8 cellular contexts compared by ENCODE assay signal in the genomic region with DNA sequence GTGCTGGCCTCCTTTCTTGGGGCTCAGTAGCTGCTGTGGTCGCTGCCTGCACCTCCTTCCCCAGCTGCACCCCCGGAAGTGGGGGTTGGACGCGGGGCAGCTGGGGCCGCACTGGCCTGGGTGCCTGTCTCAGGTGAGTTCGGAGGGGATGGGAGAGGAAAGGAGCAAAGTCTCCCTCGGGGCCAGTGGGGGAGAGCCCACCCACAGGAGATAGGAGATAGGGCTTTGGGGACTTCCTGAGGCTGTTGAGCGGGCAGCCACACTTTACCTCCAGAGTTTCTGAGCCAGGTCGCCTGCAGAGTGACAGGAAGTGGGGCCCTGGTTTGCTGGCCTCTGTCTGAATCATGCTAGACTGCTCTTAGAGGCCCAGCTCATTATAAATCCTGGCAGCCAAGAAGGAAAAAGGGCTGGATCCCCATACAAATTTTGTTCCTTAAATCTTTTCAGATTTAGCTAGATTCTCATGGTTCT. TPM values are rescaled to one million over a fixed set of nuclear protein-coding genes. Genes with fewer than 3 reads are reported as not detected.
DNase-seq lines count a peak whose midpoint lies in the region; ATAC-seq, FAIRE-seq and TF ChIP-seq lines count a peak whose summit lies in the region.

No MANE protein-coding gene starts in this region.

- H3K4me2 ChIP-seq in trophoblast cell (ENCODE audit: low read length) = no peak overlapping the region

- H3K14ac ChIP-seq in trophoblast cell (ENCODE audit: low read length) = peak overlapping the region; percentile 64

- peak overlapping the region; percentile 61 for H4K91ac ChIP-seq in trophoblast cell (ENCODE audit: low read depth, low read length)

- H3K9me3 ChIP-seq in KOPT-K1 (ENCODE audit: insufficient read depth, low read length, poor library complexity, severe bottlenecking) (no peaks in the 10 kb centered on the region), trophoblast cell (ENCODE audit: insufficient read depth, low read depth, low read length) (peaks cover 1% of the 10 kb centered on the region)

- H2BK5ac ChIP-seq in trophoblast cell (ENCODE audit: low read depth, low read length, poor library complexity) = no peak overlapping the region

- H3K27me3 Mint-ChIP-seq in activated T-helper 1 cell treated with anti-CD3 and anti-CD28 coated beads, Interleukin-12 subunit alpha, Interleukin-12 subunit beta, Interleukin-2, Interleukin-4 antibody, amounts not matched to agents 30 ng/mL and 10 ng/mL and 1 ng/mL, durations not matched to agents 14 hours and 24 hours and 36 hours (ENCODE audit: insufficient read depth) = no peaks in the 10 kb centered on the region

- DNase-seq in GM12891 (ENCODE audit: insufficient read length, low spot score) (no peak), trophoblast cell (no peak), HEK293T (ENCODE audit: extremely low spot score) (no peak), NCI-H2029 (lab: John Stamatoyannopoulos, UW) (no peak), NCI-H1105 (lab: John Stamatoyannopoulos, UW) (no peak)
- DNase-seq in activated T-helper 1 cell treated with anti-CD3 and anti-CD28 coated beads, Interleukin-12 subunit alpha, Interleukin-12 subunit beta, Interleukin-2, Interleukin-4 antibody, amounts not matched to agents 30 ng/mL and 10 ng/mL and 1 ng/mL, durations not matched to agents 14 hours and 24 hours and 36 hours (ENCODE audit: low spot score) = peak; percentile 36

- H3K9ac ChIP-seq in trophoblast cell (ENCODE audit: low read length) = no peak overlapping the region

- H2BK12ac ChIP-seq in trophoblast cell (ENCODE audit: low read length) = peak overlapping the region; percentile 62

- no peaks in the 10 kb centered on the region for H3K27me3 ChIP-seq in trophoblast cell (ENCODE audit: insufficient read depth, low read length)

- peak overlapping the region; percentile 40 for H2AK5ac ChIP-seq in trophoblast cell (ENCODE audit: low read length)

- POLR2A ChIA-PET in HEK293T (lab: Yijun Ruan, JAX) = no interaction called here

- peaks cover 11 to 12% of the 10 kb centered on the region in 2 experiments for H3K4me1 ChIP-seq in trophoblast cell (ENCODE audit: control insufficient read depth in 1 of 2, insufficient read depth in 2 of 2, low read length in 2 of 2)

- peaks cover 2% of the 10 kb centered on the region for H3K79me2 ChIP-seq in trophoblast cell (ENCODE audit: control insufficient read depth, insufficient read depth, low read length, poor library complexity)

- CTCF ChIA-PET in HEK293T (lab: Yijun Ruan, JAX) = no interaction called here

- peak overlapping the region; percentile 57 for H2BK120ac ChIP-seq in trophoblast cell (ENCODE audit: insufficient read depth, low read length, poor library complexity)

- peaks cover 81% of the 10 kb centered on the region for H3K4me1 Mint-ChIP-seq in activated T-helper 1 cell treated with anti-CD3 and anti-CD28 coated beads, Interleukin-12 subunit alpha, Interleukin-12 subunit beta, Interleukin-2, Interleukin-4 antibody, amounts not matched to agents 30 ng/mL and 10 ng/mL and 1 ng/mL, durations not matched to agents 14 hours and 24 hours and 36 hours (ENCODE audit: low read depth)

- H2AFZ ChIP-seq in trophoblast cell (ENCODE audit: insufficient read depth, low read length, poor library complexity) = peak overlapping the region; percentile 60

- H3K36me3 Mint-ChIP-seq in activated T-helper 1 cell treated with anti-CD3 and anti-CD28 coated beads, Interleukin-12 subunit alpha, Interleukin-12 subunit beta, Interleukin-2, Interleukin-4 antibody, amounts not matched to agents 30 ng/mL and 10 ng/mL and 1 ng/mL, durations not matched to agents 14 hours and 24 hours and 36 hours (ENCODE audit: low read depth) = peaks cover 39% of the 10 kb centered on the region

- WGBS in trophoblast cell (ENCODE audit: extremely low coverage, insufficient coverage, insufficient read length) = no CpG with 5 or more reads among the region's 9 CpGs

- H3K18ac ChIP-seq in trophoblast cell (ENCODE audit: low read length) = peak overlapping the region; percentile 91

- TF ChIP-seq POLR2A in GM12891 (IDR thresholded peaks at IDR 0.05; ENCODE audit: low read depth, low read length) = peak; percentile 63

- peak overlapping the region; percentile 83 for H3K27ac ChIP-seq in KOPT-K1 (ENCODE audit: low read depth, low read length, poor library complexity, severe bottlenecking)
- no peak overlapping the region for H3K27ac ChIP-seq in trophoblast cell (ENCODE audit: low read depth, low read length)

- ATAC-seq in GM21717 (IDR thresholded peaks at IDR 0.05; ENCODE audit: unreplicated experiment) = peak; percentile 61

- FAIRE-seq in GM12891 (lab: Jason Lieb, UNC) = peak; percentile 93

- H3K36me3 ChIP-seq in KOPT-K1 (ENCODE audit: insufficient read depth, low read length) (no peaks in the 10 kb centered on the region), trophoblast cell (ENCODE audit: control insufficient read depth in 1 of 2, insufficient read depth in 2 of 2, low read length in 2 of 2) (no peaks in the 10 kb centered on the region)

- H3K23ac ChIP-seq in trophoblast cell (ENCODE audit: low read length) = no peak overlapping the region

- no peaks in the 10 kb centered on the region for H3K9me3 Mint-ChIP-seq in activated T-helper 1 cell treated with anti-CD3 and anti-CD28 coated beads, Interleukin-12 subunit alpha, Interleukin-12 subunit beta, Interleukin-2, Interleukin-4 antibody, amounts not matched to agents 30 ng/mL and 10 ng/mL and 1 ng/mL, durations not matched to agents 14 hours and 24 hours and 36 hours

- H3K4me3 ChIP-seq in trophoblast cell (ENCODE audit: low read depth, low read length) = no peak overlapping the region

- peak overlapping the region; percentile 94 for H3K27ac Mint-ChIP-seq in activated T-helper 1 cell treated with anti-CD3 and anti-CD28 coated beads, Interleukin-12 subunit alpha, Interleukin-12 subunit beta, Interleukin-2, Interleukin-4 antibody, amounts not matched to agents 30 ng/mL and 10 ng/mL and 1 ng/mL, durations not matched to agents 14 hours and 24 hours and 36 hours

- H3K79me1 ChIP-seq in trophoblast cell (ENCODE audit: low read length) = peaks cover 4% of the 10 kb centered on the region

- H3K4me3 Mint-ChIP-seq in activated T-helper 1 cell treated with anti-CD3 and anti-CD28 coated beads, Interleukin-12 subunit alpha, Interleukin-12 subunit beta, Interleukin-2, Interleukin-4 antibody, amounts not matched to agents 30 ng/mL and 10 ng/mL and 1 ng/mL, durations not matched to agents 14 hours and 24 hours and 36 hours = peak overlapping the region; percentile 79

- peak overlapping the region; percentile 48 for H3K4ac ChIP-seq in trophoblast cell (ENCODE audit: low read depth, low read length)

- H4K8ac ChIP-seq in trophoblast cell (ENCODE audit: low read depth, low read length) = peak overlapping the region; percentile 66

- intact Hi-C loops in activated T-helper 1 cell treated with anti-CD3 and anti-CD28 coated beads, Interleukin-12 subunit alpha, Interleukin-12 subunit beta, Interleukin-2, Interleukin-4 antibody, amounts not matched to agents 30 ng/mL and 10 ng/mL and 1 ng/mL, durations not matched to agents 14 hours and 24 hours and 36 hours (cut with micrococcal nuclease) = loop anchor here (1.0 kb wide), 3 partner anchors 8 to 18 kb away; a partner anchor contains a TSS

- peak overlapping the region; percentile 64 for H4K12ac ChIP-seq in trophoblast cell (ENCODE audit: low read depth, low read length)

TF ChIP-seq in GM12891, 5 proteins besides CTCF, POLR2A, EP300 and RAD21:
- TF ChIP-seq POLR2AphosphoS5 (IDR thresholded peaks at IDR 0.05; ENCODE audit: low read depth, low read length) (no peak), TAF1 (IDR thresholded peaks at IDR 0.05; ENCODE audit: low read depth, low read length) (no peak), SPI1 (IDR thresholded peaks at IDR 0.05; ENCODE audit: low read depth, low read length) (peak; percentile 56), POU2F2 (IDR thresholded peaks at IDR 0.05; ENCODE audit: low read depth, low read length) (peak; percentile 45; the same call in 1 of the 2 replicates), PAX5 (IDR thresholded peaks at IDR 0.05; ENCODE audit: insufficient read depth, low read length, severe bottlenecking) (no peak)
TF ChIP-seq in GM12891: peak in this region for 2.

TF ChIP-seq in HEK293T, 16 proteins besides CTCF, POLR2A, EP300 and RAD21:
- TF ChIP-seq FOXK2 (IDR thresholded peaks at IDR 0.05) (no peak), L3MBTL2 (conservative IDR thresholded peaks at IDR 0.05) (no peak), FOXA1 (IDR thresholded peaks at IDR 0.05) (no peak), CTBP1 (IDR thresholded peaks at IDR 0.05; ENCODE audit: borderline replicate concordance) (no peak), SUZ12 (IDR thresholded peaks at IDR 0.05) (no peak), BHLHE40 (IDR thresholded peaks at IDR 0.05; ENCODE audit: borderline replicate concordance) (no peak), SP1 (IDR thresholded peaks at IDR 0.05) (no peak)
- TF ChIP-seq, protein P1, sequence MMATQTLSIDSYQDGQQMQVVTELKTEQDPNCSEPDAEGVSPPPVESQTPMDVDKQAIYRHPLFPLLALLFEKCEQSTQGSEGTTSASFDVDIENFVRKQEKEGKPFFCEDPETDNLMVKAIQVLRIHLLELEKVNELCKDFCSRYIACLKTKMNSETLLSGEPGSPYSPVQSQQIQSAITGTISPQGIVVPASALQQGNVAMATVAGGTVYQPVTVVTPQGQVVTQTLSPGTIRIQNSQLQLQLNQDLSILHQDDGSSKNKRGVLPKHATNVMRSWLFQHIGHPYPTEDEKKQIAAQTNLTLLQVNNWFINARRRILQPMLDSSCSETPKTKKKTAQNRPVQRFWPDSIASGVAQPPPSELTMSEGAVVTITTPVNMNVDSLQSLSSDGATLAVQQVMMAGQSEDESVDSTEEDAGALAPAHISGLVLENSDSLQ (IDR thresholded peaks at IDR 0.05) = no peak

RNA-seq across cellular contexts. Expression of a gene that starts 8.1 kb away (rescaled TPM):
- polyA plus RNA-seq in GM12891 (2012; ENCODE audit: low read depth, missing spikeins) = 16.8 TPM
- 57.3 and 63.6 TPM in 2 replicates for total RNA-seq in activated T-helper 1 cell treated with anti-CD3 and anti-CD28 coated beads, Interleukin-12 subunit alpha, Interleukin-12 subunit beta, Interleukin-2, Interleukin-4 antibody, amounts not matched to agents 30 ng/mL and 10 ng/mL and 1 ng/mL, durations not matched to agents 14 hours and 24 hours and 36 hours
- polyA plus RNA-seq in trophoblast cell (2013) = 8.4 and 9.2 TPM in 2 replicates
